ENCODE assay signal across 22 cellular contexts in the genomic region with DNA sequence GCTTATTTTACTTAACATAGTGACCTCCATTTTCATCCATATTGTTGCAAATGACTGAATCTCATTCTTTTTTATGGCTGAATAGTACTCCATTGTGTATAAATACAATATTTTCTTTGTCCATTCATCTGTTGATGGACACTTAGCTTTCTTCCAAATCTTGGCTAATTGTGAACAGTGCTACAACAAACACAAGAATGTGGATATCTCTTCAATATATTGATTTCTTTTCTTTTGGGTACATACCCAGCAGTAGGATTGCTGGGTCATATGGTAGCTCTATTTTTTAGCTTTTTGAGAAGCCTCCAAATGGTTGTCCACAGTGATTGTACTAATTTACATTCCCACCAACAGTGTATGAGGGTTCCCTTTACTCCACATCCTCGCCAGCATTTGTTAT. TPM values are rescaled to one million over a fixed set of nuclear protein-coding genes. Genes with fewer than 3 reads are reported as not detected.
A peak's percentile ranks its signal among the peaks of the same experiment; 100 is the strongest.
DNase-seq lines count a peak whose midpoint lies in the region; ATAC-seq and TF ChIP-seq lines count a peak whose summit lies in the region.
"Had no signal": no experiment of that assay in that cellular context is flagged by ENCODE, and none has a peak within 500 bp of the region (broad histone marks: within the 10 kb centered on the region; RNA-seq: fewer than 3 reads in every experiment).

No MANE protein-coding gene starts in this region.

- DNase-seq in SK-MEL-5 (ENCODE audit: low read depth, low spot score) = peak; percentile 17
- peak; percentile 30 for DNase-seq in inferior parietal cortex (ENCODE audit: extremely low spot score)
- peak; percentile 40 for DNase-seq in midbrain (lab: John Stamatoyannopoulos, UW)
- peak; percentile 62 for DNase-seq in superior temporal gyrus (ENCODE audit: extremely low spot score)
- DNase-seq in prostate gland (ENCODE audit: low spot score) = no peak
- DNase-seq: 8988T; ACHN; AML-193; BE2C; Calu3; CD4-positive, alpha-beta T cell; CD8-positive, alpha-beta memory T cell; DMS53; DMS79 treated with DMSO at 0.1 percent for 48 hours; GF-D8; GM23248; H7; HCEC 1CT had no signal

- no peak overlapping the region for H3K4me3 ChIP-seq in prostate gland
- H3K4me3 ChIP-seq: A549; BLaER1 treated with 17β-estradiol and CSF1 and Interleukin-3, amounts not matched to agents 10 nM and 100 nM; GM23248 had no signal

- no peak for ATAC-seq in GM18517 (IDR thresholded peaks at IDR 0.05; ENCODE audit: unreplicated experiment)
- no peak for ATAC-seq in GM18907 (IDR thresholded peaks at IDR 0.05; ENCODE audit: unreplicated experiment)
- ATAC-seq: A549 had no signal

- no peak for TF ChIP-seq POLR2A in prostate gland (IDR thresholded peaks at IDR 0.05)

- no peak overlapping the region for H3K27ac ChIP-seq in prostate gland
- H3K27ac ChIP-seq: A549; BLaER1 treated with 17β-estradiol and CSF1 and Interleukin-3, amounts not matched to agents 10 nM and 100 nM; GM23248 had no signal

- H3K27me3 ChIP-seq in prostate gland (replicated peaks; ENCODE audit: insufficient read depth) = no peaks in the 10 kb centered on the region
- H3K27me3 ChIP-seq: BE2C; BLaER1 treated with 17β-estradiol and CSF1 and Interleukin-3, amounts not matched to agents 10 nM and 100 nM had no signal

- in situ Hi-C loops in SK-MEL-5 (cut with HindIII; ENCODE audit: low pct_unique_long_range_greater_than_20kb, low sequenced_read_pairs) = no loop called here

- no peaks in the 10 kb centered on the region for H3K4me1 ChIP-seq in prostate gland (replicated peaks)
- H3K4me1 ChIP-seq: A549; BE2C; BLaER1 treated with 17β-estradiol and CSF1 and Interleukin-3, amounts not matched to agents 10 nM and 100 nM had no signal

- intact Hi-C loops in prostate gland (cut with DNase I) = no loop called here

- H3K36me3 ChIP-seq in prostate gland = no peaks in the 10 kb centered on the region
- H3K36me3 ChIP-seq: BE2C; BLaER1 treated with 17β-estradiol and CSF1 and Interleukin-3, amounts not matched to agents 10 nM and 100 nM had no signal

- H3K9me3 ChIP-seq in prostate gland = no peaks in the 10 kb centered on the region
- H3K9me3 ChIP-seq: A549; BE2C; BLaER1 treated with 17β-estradiol and CSF1 and Interleukin-3, amounts not matched to agents 10 nM and 100 nM had no signal

- 54% methylated on average over 1 of the region's 1 CpG for WGBS in prostate gland

- no peak for TF ChIP-seq CTCF in prostate gland (IDR thresholded peaks at IDR 0.05)

RNA-seq across cellular contexts. Expression of a gene that starts 58.0 kb away (rescaled TPM):
- 13.4 and 19.4 TPM in 2 replicates for total RNA-seq in SK-MEL-5 (2014; rRNA removed; shearing (Covaris generic))
- polyA plus RNA-seq in SK-MEL-5 (2015; cell fraction: cytosol; rRNA removed) = 25.6 and 34.0 TPM in 2 replicates
- polyA plus RNA-seq in SK-MEL-5 (2015; cell fraction: nucleus; rRNA removed) = 52.0 and 62.3 TPM in 2 replicates
- 1 to 10 TPM in 1 of 2 donors, under 1 TPM in 1; 0.46 to 3.4 TPM for total RNA-seq in prostate gland
- total RNA-seq: CD8-positive, alpha-beta memory T cell had no signal
- polyA plus RNA-seq: CD8-positive, alpha-beta memory T cell had no signal
